8 cellular contexts compared by ENCODE assay signal in the genomic region with DNA sequence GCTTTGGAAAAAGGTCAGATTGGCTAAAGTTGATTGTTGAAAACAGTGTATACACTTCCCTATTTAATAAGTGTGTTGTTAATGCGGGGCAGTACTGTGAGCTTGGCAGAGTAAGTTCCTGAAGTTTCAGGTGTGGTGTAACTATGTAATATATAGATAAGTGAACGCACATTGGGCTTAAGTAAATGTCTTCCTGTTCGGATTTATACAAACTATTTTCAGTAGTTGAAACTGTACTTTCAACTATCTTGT. TPM values are rescaled to one million over a fixed set of nuclear protein-coding genes. Genes with fewer than 3 reads are reported as not detected.
DNase-seq lines count a peak whose midpoint lies in the region; ATAC-seq, FAIRE-seq and TF ChIP-seq lines count a peak whose summit lies in the region.

No MANE protein-coding gene starts in this region.

- H3K23ac ChIP-seq in H9 (ENCODE audit: insufficient read length, low read depth, low read length), result no peak overlapping the region

- no peak overlapping the region for H2BK12ac ChIP-seq in H9 (ENCODE audit: insufficient read length, low read depth, low read length)

- ATAC-seq in right cardiac atrium, result no peak

- no peak overlapping the region for H2BK15ac ChIP-seq in H9 (ENCODE audit: low read depth, low read length)

- H3K14ac ChIP-seq in H9 (ENCODE audit: insufficient read depth, low read length), result no peak overlapping the region

- no peak overlapping the region for H2BK20ac ChIP-seq in H9 (ENCODE audit: low read depth, low read length, poor library complexity, severe bottlenecking)

- peaks cover 51 to 67% (median 59%) of the 10 kb centered on the region in 3 experiments for H3K36me3 Mint-ChIP-seq in H9 (ENCODE audit: insufficient read depth in 1 of 3, low read depth in 3 of 3)

- no peak overlapping the region for H2AK5ac ChIP-seq in H9 (ENCODE audit: insufficient read length, low read length)

- H3K4ac ChIP-seq in H9 (ENCODE audit: low read depth, low read length), result no peak overlapping the region

- peak overlapping the region; percentile 92 for H3K4me3 ChIP-seq in WI38 (ENCODE audit: low read depth, low read length)
- peak overlapping the region; percentile 69 for H3K4me3 ChIP-seq in right cardiac atrium (ENCODE audit: low read length)
- H3K4me3 ChIP-seq in small intestine (ENCODE audit: low read depth in 1 of 2, low read length in 2 of 2), result peak overlapping the region; percentile 71 to 79

- H3K23me2 ChIP-seq in H9 (ENCODE audit: insufficient read length, low read depth, low read length, poor library complexity, severe bottlenecking), result peaks cover 10% of the 10 kb centered on the region

- no peak overlapping the region for H3K18ac ChIP-seq in H9 (ENCODE audit: insufficient read length, low read depth, low read length)

- TF ChIP-seq CTCF in H9 (conservative IDR thresholded peaks at IDR 0.05), result no peak
- TF ChIP-seq CTCF in WI38 (IDR thresholded peaks at IDR 0.05; ENCODE audit: low read depth, low read length), result no peak

- peaks cover 31 to 42% of the 10 kb centered on the region in 2 experiments for H3K4me1 Mint-ChIP-seq in H9

- H2BK5ac ChIP-seq in H9 (ENCODE audit: insufficient read length, low read length), result no peak overlapping the region

- peaks cover 16% of the 10 kb centered on the region; the same call in 1 of the 2 replicates for H3K79me2 ChIP-seq in H9 (ENCODE audit: insufficient read depth, low read length)

- H3K4me2 ChIP-seq in H9 (ENCODE audit: insufficient read depth, insufficient read length, low read length), result peak overlapping the region; percentile 96

- FAIRE-seq in small intestine (lab: Jason Lieb, UNC), result no peak

- H4K91ac ChIP-seq in H9 (ENCODE audit: insufficient read length, low read depth, low read length), result no peak overlapping the region

- no peaks in the 10 kb centered on the region for H3K79me1 ChIP-seq in H9 (ENCODE audit: insufficient read depth, low read depth, low read length, poor library complexity, severe bottlenecking)

- no peak overlapping the region for H2AFZ ChIP-seq in H9 (ENCODE audit: low read length)

- no peak overlapping the region for H4K5ac ChIP-seq in H9 (ENCODE audit: insufficient read length, low read depth, low read length)

- no peaks in the 10 kb centered on the region for H4K20me1 ChIP-seq in H9 (ENCODE audit: control insufficient read depth, insufficient read depth, insufficient read length)

- peak overlapping the region; percentile 63 for H3K27ac ChIP-seq in H9 (ENCODE audit: insufficient read length, low read depth, low read length)
- peak overlapping the region; percentile 95 for H3K27ac ChIP-seq in right cardiac atrium (ENCODE audit: low read length)
- H3K27ac ChIP-seq in small intestine (ENCODE audit: low read depth in 1 of 2, low read length in 1 of 2), result peak overlapping the region; percentile 97 to 99

- no peak overlapping the region for H4K8ac ChIP-seq in H9 (replicated peaks; ENCODE audit: insufficient read length, low read depth, low read length)

- H3K27me3 ChIP-seq in H9 (ENCODE audit: insufficient read depth, low read length) (no peaks in the 10 kb centered on the region), right cardiac atrium (ENCODE audit: control insufficient read depth, insufficient read depth) (no peaks in the 10 kb centered on the region), small intestine (ENCODE audit: control insufficient read depth in 2 of 2, insufficient read depth in 2 of 2, low read length in 2 of 2) (no peaks in the 10 kb centered on the region)

- no peaks in the 10 kb centered on the region for H3K9me3 ChIP-seq in H9 (ENCODE audit: control insufficient read depth, low read depth, low read length)
- H3K9me3 ChIP-seq in right cardiac atrium (ENCODE audit: control insufficient read depth, low read length), result no peaks in the 10 kb centered on the region
- no peaks in the 10 kb centered on the region for H3K9me3 ChIP-seq in small intestine (ENCODE audit: control insufficient read depth, low read depth)

- H3K27ac Mint-ChIP-seq in H9, result peak overlapping the region; percentile 97 to 99 (median 98)

- peaks cover 2 to 4% of the 10 kb centered on the region in 2 donors for H3K36me3 ChIP-seq in small intestine (ENCODE audit: control insufficient read depth in 2 of 2, insufficient read depth in 2 of 2, low read length in 2 of 2)

- H3T11ph ChIP-seq in H9 (ENCODE audit: low read length), result no peak overlapping the region

- DNase-seq in H9 (no peak), right cardiac atrium (no peak), small intestine (no peak), posterior vena cava (ENCODE audit: low spot score) (no peak), GM03348 (ENCODE audit: low spot score) (no peak), KG1 (lab: John Stamatoyannopoulos, UW) (no peak), DMS153 treated with DMSO at 0.1 percent for 48 hours (lab: John Stamatoyannopoulos, UW; ENCODE audit: unreplicated experiment) (no peak)

- H3K27me3 Mint-ChIP-seq in H9 (ENCODE audit: low read depth), result peaks cover 3% of the 10 kb centered on the region; the same call in 1 of the 2 replicates

- H2BK120ac ChIP-seq in H9 (ENCODE audit: low read depth, low read length, poor library complexity, severe bottlenecking), result no peak overlapping the region

- peak overlapping the region; percentile 98 to 99 for H3K4me3 Mint-ChIP-seq in H9

- intact Hi-C loops in right cardiac atrium (cut with DNase I), result no loop called here
- intact Hi-C loops in posterior vena cava (cut with DNase I), result no loop called here

- peaks cover 0 to 9% of the 10 kb centered on the region in 2 experiments; a peak in 2 of 5 replicates for H3K9me3 Mint-ChIP-seq in H9

- no peak overlapping the region for H3K56ac ChIP-seq in H9 (ENCODE audit: insufficient read length, low read depth, low read length)

- no peaks in the 10 kb centered on the region for H3K4me1 ChIP-seq in H9 (ENCODE audit: insufficient read depth, low read length)
- H3K4me1 ChIP-seq in right cardiac atrium (ENCODE audit: control insufficient read depth, insufficient read depth, low read length), result peaks cover 7% of the 10 kb centered on the region
- H3K4me1 ChIP-seq in small intestine (ENCODE audit: control insufficient read depth in 2 of 2, insufficient read depth in 1 of 2, low read depth in 1 of 2, low read length in 1 of 2), result peaks cover 3 to 10% of the 10 kb centered on the region in 2 donors

- no CpG with 5 or more reads among the region's 3 CpGs for WGBS in H9 (ENCODE audit: extremely low coverage, insufficient read length, low lambda C conversion rate)
- WGBS in right cardiac atrium, result 5% methylated on average over 3 of the region's 3 CpGs
- WGBS in small intestine, 3 donors, result 1 to 4% (median 2%) methylated on average over 3 of the region's 3 CpGs

- H3K9ac ChIP-seq in H9 (ENCODE audit: extremely low read depth, insufficient read length, low read length), result peak overlapping the region; percentile 89

RNA-seq across cellular contexts. Expression of gene ZBTB37, which starts 0.9 kb away (rescaled TPM):
- 10.6 and 12.0 TPM in 2 replicates for total RNA-seq in H9 (2021)
- 10 to 100 TPM in 1 of 4 donors, 1 to 10 TPM in 3; 8.9 to 12.3 (median 9.3) TPM for total RNA-seq in right cardiac atrium
- 2.6 TPM for polyA plus RNA-seq in right cardiac atrium
- 1 to 10 TPM in 1 of 3 donors, under 1 TPM in 2; 0.22 to 1.1 (median 0.27) TPM for polyA plus RNA-seq in small intestine
- 10 to 100 TPM; 12.0 to 15.0 TPM for total RNA-seq in posterior vena cava

RNA-seq across cellular contexts. Expression of gene GAS5, which starts 1.2 kb away (rescaled TPM):
- total RNA-seq in H9 (2021) (677 and 690 TPM in 2 replicates), right cardiac atrium (10 to 100 TPM; 69.3 to 92.6 (median 82.5) TPM), posterior vena cava (100 to 1,000 TPM; 185 to 193 TPM)
- polyA plus RNA-seq in right cardiac atrium (78.6 TPM), small intestine (100 to 1,000 TPM; 375 to 600 (median 575) TPM)

RNA-seq across cellular contexts. Expression of gene CENPL, which starts 44.4 kb away (rescaled TPM):
- 14.4 and 16.9 TPM in 2 replicates for total RNA-seq in H9 (2021)
- 1 to 10 TPM; 3.0 to 4.3 (median 3.9) TPM for total RNA-seq in right cardiac atrium
- polyA plus RNA-seq in right cardiac atrium, result 2.9 TPM
- polyA plus RNA-seq in small intestine, result 1 to 10 TPM; 1.1 to 5.5 (median 2.4) TPM
- total RNA-seq in posterior vena cava, result 1 to 10 TPM; 5.4 to 8.4 TPM

RNA-seq across cellular contexts. Expression of gene DARS2, which starts 44.6 kb away (rescaled TPM):
- 35.0 and 35.5 TPM in 2 replicates for total RNA-seq in H9 (2021)
- total RNA-seq in right cardiac atrium, result 10 to 100 TPM; 11.7 to 13.6 (median 13.1) TPM
- polyA plus RNA-seq in right cardiac atrium, result 8.3 TPM
- polyA plus RNA-seq in small intestine, result 10 to 100 TPM in 1 of 3 donors, 1 to 10 TPM in 2; 5.1 to 18.6 (median 7.4) TPM
- total RNA-seq in posterior vena cava, result 1 to 10 TPM; 8.7 to 8.8 TPM

RNA-seq across cellular contexts. Expression of gene SERPINC1, which starts 48.1 kb away (rescaled TPM):
- total RNA-seq in H9 (2021) (not detected in 2 replicates), right cardiac atrium (under 1 TPM in 2 of 4 donors, not detected in 2; 0.18 to 0.45 TPM), posterior vena cava (under 1 TPM in 1 of 2 donors, not detected in 1; 0.65 TPM)
- polyA plus RNA-seq in right cardiac atrium (0.18 TPM), small intestine (under 1 TPM in 2 of 3 donors, not detected in 1; 0.19 to 0.89 TPM)
